10 cellular contexts compared by ENCODE assay signal in genomic region chr6:2158596-2159271, GRCh38.
DNase-seq lines count a peak whose midpoint lies in the region; ATAC-seq, FAIRE-seq and TF ChIP-seq lines count a peak whose summit lies in the region.
"Had no signal": no experiment of that assay in that cellular context is flagged by ENCODE, and none has a peak within 500 bp of the region (broad histone marks: within the 10 kb centered on the region; RNA-seq: fewer than 3 reads in every experiment).

No MANE protein-coding gene starts in this region.

- TF ChIP-seq POLR2A in NB4 (IDR thresholded peaks at IDR 0.05; ENCODE audit: extremely low read depth, insufficient read length) (no peak), GM12891 (IDR thresholded peaks at IDR 0.05; ENCODE audit: low read depth, low read length) (no peak)

- TF ChIP-seq CTCF in NB4 (IDR thresholded peaks at IDR 0.05; ENCODE audit: low read depth, low read length): peak; percentile 28
- TF ChIP-seq CTCF in epithelial cell of proximal tubule (conservative IDR thresholded peaks at IDR 0.05; ENCODE audit: low read depth, low read length): peak; percentile 78

- no peak overlapping the region for H3K4me3 ChIP-seq in NB4 (ENCODE audit: low read depth, low read length)
- H3K4me3 ChIP-seq in epithelial cell of proximal tubule (ENCODE audit: low read depth, low read length): no peak overlapping the region

- no peak for ATAC-seq in HG03025 (IDR thresholded peaks at IDR 0.05; ENCODE audit: low FRiP score, unreplicated experiment)

- FAIRE-seq in GM12891 (lab: Jason Lieb, UNC): no peak

- peak; percentile 17 for DNase-seq in activated CD4-positive, alpha-beta T cell treated with anti-CD3 and anti-CD28 coated beads for 48 hours
- DNase-seq in activated CD4-positive, alpha-beta T cell treated with anti-CD3 and anti-CD28 coated beads for 1 hour: no peak
- peak; percentile 30 for DNase-seq in NB4 (ENCODE audit: low read depth)
- peak; percentile 27 for DNase-seq in epithelial cell of proximal tubule (ENCODE audit: low read depth)
- peak; percentile 49 for DNase-seq in renal cortical epithelial cell (ENCODE audit: low read depth)
- DNase-seq in GM12891 (ENCODE audit: insufficient read length, low spot score): no peak
- DNase-seq in NOMO-1 (lab: John Stamatoyannopoulos, UW; ENCODE audit: unreplicated experiment in 2 of 2): no peak
- DNase-seq: amygdala, midbrain had no signal

TF ChIP-seq in GM12891, 5 proteins besides CTCF, POLR2A, EP300 and RAD21:
- no peak for TF ChIP-seq PAX5 (IDR thresholded peaks at IDR 0.05; ENCODE audit: insufficient read depth, low read length, severe bottlenecking)
- no peak for TF ChIP-seq POU2F2 (IDR thresholded peaks at IDR 0.05; ENCODE audit: low read depth, low read length)
- no peak for TF ChIP-seq TAF1 (IDR thresholded peaks at IDR 0.05; ENCODE audit: low read depth, low read length)
- no peak for TF ChIP-seq SPI1 (IDR thresholded peaks at IDR 0.05; ENCODE audit: low read depth, low read length)
- TF ChIP-seq POLR2AphosphoS5 (IDR thresholded peaks at IDR 0.05; ENCODE audit: low read depth, low read length): no peak

Comparison
In these comparisons a context has a peak if more than half of its experiments do, and no peak if none do; other contexts are left out.
1. DNase-seq: peak in activated CD4-positive, alpha-beta T cell treated with anti-CD3 and anti-CD28 coated beads for 48 hours (single experiment), NB4 (single experiment), epithelial cell of proximal tubule (single experiment) and renal cortical epithelial cell (single experiment); none in activated CD4-positive, alpha-beta T cell treated with anti-CD3 and anti-CD28 coated beads for 1 hour (single experiment), GM12891 (single experiment) and NOMO-1 (0 of 2).